Comparison of ENCODE assay signal across 1 cellular context in genomic region chr17:50339381-50339780, GRCh38.
TF ChIP-seq lines count a peak whose summit lies in the region.

No MANE protein-coding gene starts in this region.

TF ChIP-seq in H1, 55 proteins besides CTCF, POLR2A, EP300 and RAD21:
- no peak for TF ChIP-seq SAP30 (IDR thresholded peaks at IDR 0.05; ENCODE audit: insufficient read depth, insufficient replicate concordance, low read length)
- TF ChIP-seq E2F6 (IDR thresholded peaks at IDR 0.05): no peak
- TF ChIP-seq TBP (IDR thresholded peaks at IDR 0.05; ENCODE audit: low read depth, low read length): no peak
- TF ChIP-seq ATF2 (IDR thresholded peaks at IDR 0.05; ENCODE audit: low read length): no peak
- no peak for TF ChIP-seq JUND (IDR thresholded peaks at IDR 0.05; ENCODE audit: low read length)
- TF ChIP-seq POLR2AphosphoS5 (IDR thresholded peaks at IDR 0.05; ENCODE audit: low read depth, low read length): no peak
- TF ChIP-seq CHD7 (IDR thresholded peaks at IDR 0.05; ENCODE audit: insufficient replicate concordance, low read length): no peak
- no peak for TF ChIP-seq ATF3 (IDR thresholded peaks at IDR 0.05; ENCODE audit: insufficient read depth, low read depth, low read length)
